ENCODE assay signal across 14 cellular contexts in genomic region chr4:74997942-74998341, GRCh38.
A peak's percentile ranks its signal among the peaks of the same experiment; 100 is the strongest.
DNase-seq lines count a peak whose midpoint lies in the region; ATAC-seq and TF ChIP-seq lines count a peak whose summit lies in the region.
"Had no signal": no experiment of that assay in that cellular context is flagged by ENCODE, and none has a peak within 500 bp of the region (broad histone marks: within the 10 kb centered on the region; RNA-seq: fewer than 3 reads in every experiment).

No MANE protein-coding gene starts in this region.

- H3K36me3 ChIP-seq in esophagus muscularis mucosa (no peaks in the 10 kb centered on the region), prostate gland (no peaks in the 10 kb centered on the region)
- H3K36me3 ChIP-seq: BLaER1 treated with 17β-estradiol and CSF1 and Interleukin-3, amounts not matched to agents 10 nM and 100 nM; HAP-1 had no signal

- TF ChIP-seq CTCF in esophagus muscularis mucosa (IDR thresholded peaks at IDR 0.05) (no peak), prostate gland (IDR thresholded peaks at IDR 0.05) (no peak)

- ATAC-seq in GM21737 (IDR thresholded peaks at IDR 0.05; ENCODE audit: unreplicated experiment): no peak
- ATAC-seq in GM19324 (IDR thresholded peaks at IDR 0.05; ENCODE audit: low FRiP score, unreplicated experiment): no peak
- ATAC-seq: HepG2 had no signal

- TF ChIP-seq POLR2A in esophagus muscularis mucosa (IDR thresholded peaks at IDR 0.05; ENCODE audit: low read depth) (no peak), prostate gland (IDR thresholded peaks at IDR 0.05) (no peak)

- DNase-seq in DMS 273 (lab: John Stamatoyannopoulos, UW; ENCODE audit: unreplicated experiment) (peak; percentile 6), DMS 273 treated with DMSO at 0.1 percent for 48 hours (lab: John Stamatoyannopoulos, UW) (no peak), NCI-H446 treated with DMSO at 0.1 percent for 48 hours (lab: John Stamatoyannopoulos, UW) (peak; percentile 49), esophagus muscularis mucosa (ENCODE audit: extremely low spot score) (peak; percentile 14), prostate gland (ENCODE audit: low spot score) (peak; percentile 15), G401 (ENCODE audit: low spot score) (no peak)
- DNase-seq: CD4-positive, CD25-positive, alpha-beta regulatory T cell; DMS79 had no signal

- no peak overlapping the region for H3K4me3 ChIP-seq in esophagus muscularis mucosa
- H3K4me3 ChIP-seq in prostate gland: no peak overlapping the region
- H3K4me3 ChIP-seq: BLaER1 treated with 17β-estradiol and CSF1 and Interleukin-3, amounts not matched to agents 10 nM and 100 nM; HAP-1 had no signal

- H3K27me3 ChIP-seq in esophagus muscularis mucosa: no peaks in the 10 kb centered on the region
- H3K27me3 ChIP-seq in prostate gland (replicated peaks; ENCODE audit: insufficient read depth): no peaks in the 10 kb centered on the region
- H3K27me3 ChIP-seq: BLaER1 treated with 17β-estradiol and CSF1 and Interleukin-3, amounts not matched to agents 10 nM and 100 nM had no signal

- no peak overlapping the region for H3K27ac ChIP-seq in esophagus muscularis mucosa (replicated peaks in 1 of 4)
- no peak overlapping the region for H3K27ac ChIP-seq in prostate gland
- H3K27ac ChIP-seq: 22Rv1; BLaER1 treated with 17β-estradiol and CSF1 and Interleukin-3, amounts not matched to agents 10 nM and 100 nM had no signal

- intact Hi-C loops in esophagus muscularis mucosa (cut with DNase I): no loop called here
- intact Hi-C loops in prostate gland (cut with DNase I): no loop called here

- WGBS in esophagus muscularis mucosa: 77% methylated on average over 3 of the region's 3 CpGs
- 35% methylated on average over 3 of the region's 3 CpGs for WGBS in prostate gland

- TF ChIP-seq EP300 in esophagus muscularis mucosa (IDR thresholded peaks at IDR 0.05): no peak

- H3K4me1 ChIP-seq in esophagus muscularis mucosa (no peaks in the 10 kb centered on the region), prostate gland (replicated peaks) (no peaks in the 10 kb centered on the region)
- H3K4me1 ChIP-seq: BLaER1 treated with 17β-estradiol and CSF1 and Interleukin-3, amounts not matched to agents 10 nM and 100 nM; HAP-1 had no signal

- in situ Hi-C loops in G401 (cut with HindIII; ENCODE audit: low sequenced_read_pairs): no loop called here

- H3K9me3 ChIP-seq in esophagus muscularis mucosa (no peaks in the 10 kb centered on the region), prostate gland (no peaks in the 10 kb centered on the region)
- H3K9me3 ChIP-seq: HAP-1 had no signal

Comparison
In these comparisons a context has a peak if more than half of its experiments do, and no peak if none do; other contexts are left out.
1. DNase-seq: peak in DMS 273 (single experiment), NCI-H446 treated with DMSO at 0.1 percent for 48 hours (single experiment), esophagus muscularis mucosa (single experiment) and prostate gland (single experiment); none in DMS 273 treated with DMSO at 0.1 percent for 48 hours (single experiment) and G401 (single experiment).